ENCODE assay signal across 19 cellular contexts in genomic region chr3:167162083-167162482, GRCh38.
"Had no signal": no experiment of that assay in that cellular context is flagged by ENCODE, and none has a peak within 500 bp of the region (broad histone marks: within the 10 kb centered on the region; RNA-seq: fewer than 3 reads in every experiment).

No MANE protein-coding gene starts in this region.

- ATAC-seq: left colon; stimulated activated naive B cell treated with anti-CD40 and anti-IgM and Interleukin-4, amounts not matched to agents 10 μg/mL and 1 μg/mL and 100 μg/mL, for 72 hours had no signal

- H3K9me3 Mint-ChIP-seq: stimulated activated naive B cell treated with anti-CD40 and anti-IgM and Interleukin-4, amounts not matched to agents 10 μg/mL and 1 μg/mL and 100 μg/mL, for 72 hours had no signal

- H3K4me3 Mint-ChIP-seq: central memory CD8-positive, alpha-beta T cell; endodermal cell; nephron; stimulated activated naive B cell treated with anti-CD40 and anti-IgM and Interleukin-4, amounts not matched to agents 10 μg/mL and 1 μg/mL and 100 μg/mL, for 72 hours had no signal

- H3K36me3 Mint-ChIP-seq: stimulated activated naive B cell treated with anti-CD40 and anti-IgM and Interleukin-4, amounts not matched to agents 10 μg/mL and 1 μg/mL and 100 μg/mL, for 72 hours had no signal

- H3K4me1 Mint-ChIP-seq: central memory CD8-positive, alpha-beta T cell; stimulated activated naive B cell treated with anti-CD40 and anti-IgM and Interleukin-4, amounts not matched to agents 10 μg/mL and 1 μg/mL and 100 μg/mL, for 72 hours had no signal

- H3K27ac Mint-ChIP-seq: endodermal cell; nephron; stimulated activated naive B cell treated with anti-CD40 and anti-IgM and Interleukin-4, amounts not matched to agents 10 μg/mL and 1 μg/mL and 100 μg/mL, for 72 hours had no signal

- H3K4me3 ChIP-seq: ascending aorta, colonic mucosa, hepatocyte had no signal

- H3K27me3 Mint-ChIP-seq: central memory CD8-positive, alpha-beta T cell; stimulated activated naive B cell treated with anti-CD40 and anti-IgM and Interleukin-4, amounts not matched to agents 10 μg/mL and 1 μg/mL and 100 μg/mL, for 72 hours had no signal

- DNase-seq: activated CD4-positive, alpha-beta T cell treated with anti-CD3 and anti-CD28 coated beads, Interleukin-2, amount 50 U/mL, for 1 hour; activated CD4-positive, CD25-positive, alpha-beta regulatory T cell treated with anti-CD3 and anti-CD28 coated beads, Interleukin-2, amount 50 U/mL, for 72 hours; activated CD8-positive, alpha-beta memory T cell treated with anti-CD3 and anti-CD28 coated beads for 24 hours; activated CD8-positive, alpha-beta memory T cell treated with anti-CD3 and anti-CD28 coated beads, Interleukin-2, amount 50 U/mL, for 48 hours; activated effector memory CD4-positive, alpha-beta T cell treated with anti-CD3 and anti-CD28 coated beads, Interleukin-2, amount 50 U/mL, for 16 hours; activated naive CD4-positive, alpha-beta T cell treated with anti-CD3 and anti-CD28 coated beads, Interleukin-2, amount 50 U/mL, for 16 hours; activated T-cell treated with anti-CD3 and anti-CD28 coated beads, Interleukin-2, amount 50 U/mL, for 48 hours; colonic mucosa; endodermal cell; foreskin fibroblast; left colon; mammary epithelial cell; midbrain; posterior cingulate gyrus; stimulated activated naive B cell treated with anti-CD40 and anti-IgM and Interleukin-4, amounts not matched to agents 10 μg/mL and 1 μg/mL and 100 μg/mL, for 72 hours had no signal
